ENCODE assay signal across 22 cellular contexts in genomic region chr2:1489486-1489885, GRCh38.
DNase-seq lines count a peak whose midpoint lies in the region; ATAC-seq and TF ChIP-seq lines count a peak whose summit lies in the region.
"Had no signal": no experiment of that assay in that cellular context is flagged by ENCODE, and none has a peak within 500 bp of the region (broad histone marks: within the 10 kb centered on the region; RNA-seq: fewer than 3 reads in every experiment).

No MANE protein-coding gene starts in this region.

- H3K36me3 ChIP-seq in endodermal cell (ENCODE audit: control insufficient read depth, insufficient read depth, low read length) = no peaks in the 10 kb centered on the region
- no peaks in the 10 kb centered on the region for H3K36me3 ChIP-seq in stomach
- H3K36me3 ChIP-seq: cardiac muscle cell, Peyer's patch had no signal

- TF ChIP-seq EP300 in stomach (IDR thresholded peaks at IDR 0.05) = no peak

- H3K4me3 Mint-ChIP-seq in activated CD8-positive, alpha-beta T cell treated with anti-CD3 and anti-CD28 coated beads, Interleukin-2, amount 10 ng/mL, durations not matched to agents 7 days and 5 days = no peak overlapping the region
- no peak overlapping the region for H3K4me3 Mint-ChIP-seq in endodermal cell
- H3K4me3 Mint-ChIP-seq: B cell; CD8-positive, alpha-beta memory T cell; neural crest cell had no signal

- POLR2A ChIA-PET in activated CD8-positive, alpha-beta T cell treated with anti-CD3 and anti-CD28 coated beads, Interleukin-2, amount 10 ng/mL, durations not matched to agents 7 days and 5 days (lab: Charles Lee) = no interaction called here

- 88 to 91% methylated on average over 5 to 9 of the region's 9 CpGs for whole genome bisulfite sequencing in endodermal cell (ENCODE audit: insufficient coverage in 1 of 2, insufficient read length in 1 of 2), 2 experiments
- WGBS in stomach, 5 donors = 94 to 98% (median 95%) methylated on average over 9 of the region's 9 CpGs

- no peaks in the 10 kb centered on the region for H3K9me3 ChIP-seq in endodermal cell (ENCODE audit: control insufficient read depth, low read length)
- H3K9me3 ChIP-seq in stomach = no peaks in the 10 kb centered on the region
- H3K9me3 ChIP-seq: A549 had no signal

- H3K4me3 ChIP-seq in endodermal cell (ENCODE audit: low read length) (no peak overlapping the region), stomach (no peak overlapping the region)
- H3K4me3 ChIP-seq: A549, cardiac muscle cell, GM23248, Peyer's patch had no signal

- no peak overlapping the region for H3K9ac ChIP-seq in endodermal cell (ENCODE audit: extremely low read depth, low read length, poor library complexity, severe bottlenecking)
- H3K9ac ChIP-seq: GM23248 had no signal

- H3K27me3 Mint-ChIP-seq in activated CD8-positive, alpha-beta T cell treated with anti-CD3 and anti-CD28 coated beads, Interleukin-2, amount 10 ng/mL, durations not matched to agents 7 days and 5 days (ENCODE audit: low read depth) = no peaks in the 10 kb centered on the region
- H3K27me3 Mint-ChIP-seq in endodermal cell (ENCODE audit: insufficient read depth) = no peaks in the 10 kb centered on the region
- H3K27me3 Mint-ChIP-seq: B cell; CD8-positive, alpha-beta memory T cell had no signal

- no peaks in the 10 kb centered on the region for H3K36me3 Mint-ChIP-seq in activated CD8-positive, alpha-beta T cell treated with anti-CD3 and anti-CD28 coated beads, Interleukin-2, amount 10 ng/mL, durations not matched to agents 7 days and 5 days (ENCODE audit: low read depth)
- H3K36me3 Mint-ChIP-seq in endodermal cell (ENCODE audit: low read depth) = no peaks in the 10 kb centered on the region
- H3K36me3 Mint-ChIP-seq: CD8-positive, alpha-beta memory T cell had no signal

- H3K27ac Mint-ChIP-seq in activated CD8-positive, alpha-beta T cell treated with anti-CD3 and anti-CD28 coated beads, Interleukin-2, amount 10 ng/mL, durations not matched to agents 7 days and 5 days = peak overlapping the region; percentile 79
- peak overlapping the region; percentile 55 for H3K27ac Mint-ChIP-seq in endodermal cell
- H3K27ac Mint-ChIP-seq: B cell; CD8-positive, alpha-beta memory T cell had no signal

- no peaks in the 10 kb centered on the region for H3K9me3 Mint-ChIP-seq in activated CD8-positive, alpha-beta T cell treated with anti-CD3 and anti-CD28 coated beads, Interleukin-2, amount 10 ng/mL, durations not matched to agents 7 days and 5 days (ENCODE audit: insufficient read depth)
- H3K9me3 Mint-ChIP-seq in endodermal cell = no peaks in the 10 kb centered on the region
- H3K9me3 Mint-ChIP-seq: CD8-positive, alpha-beta memory T cell; neural crest cell had no signal

- CTCF ChIA-PET in activated CD8-positive, alpha-beta T cell treated with anti-CD3 and anti-CD28 coated beads, Interleukin-2, amount 10 ng/mL, durations not matched to agents 7 days and 5 days (lab: Charles Lee) = no interaction called here

- H3K4me1 Mint-ChIP-seq in activated CD8-positive, alpha-beta T cell treated with anti-CD3 and anti-CD28 coated beads, Interleukin-2, amount 10 ng/mL, durations not matched to agents 7 days and 5 days (ENCODE audit: low read depth) = no peaks in the 10 kb centered on the region
- H3K4me1 Mint-ChIP-seq in endodermal cell = no peaks in the 10 kb centered on the region
- H3K4me1 Mint-ChIP-seq: B cell; CD8-positive, alpha-beta memory T cell had no signal

- H3K27ac ChIP-seq in endodermal cell (ENCODE audit: low read depth, low read length) (no peak overlapping the region), stomach (no peak overlapping the region)
- H3K27ac ChIP-seq: cardiac muscle cell, GM23248, Peyer's patch had no signal

- ATAC-seq in activated CD8-positive, alpha-beta T cell treated with anti-CD3 and anti-CD28 coated beads, Interleukin-2, amount 10 ng/mL, durations not matched to agents 7 days and 5 days = no peak
- ATAC-seq in HG02884 (IDR thresholded peaks at IDR 0.05; ENCODE audit: unreplicated experiment) = no peak
- ATAC-seq in HG03025 (IDR thresholded peaks at IDR 0.05; ENCODE audit: low FRiP score, unreplicated experiment) = no peak
- ATAC-seq: A549 had no signal

- H3K4me1 ChIP-seq in endodermal cell (ENCODE audit: control insufficient read depth, insufficient read depth, low read length) (no peaks in the 10 kb centered on the region), stomach (no peaks in the 10 kb centered on the region)
- H3K4me1 ChIP-seq: A549, Peyer's patch had no signal

- DNase-seq in activated CD8-positive, alpha-beta memory T cell treated with anti-CD3 and anti-CD28 coated beads for 24 hours = peak; percentile 41
- DNase-seq in activated CD8-positive, alpha-beta memory T cell treated with anti-CD3 and anti-CD28 coated beads, Interleukin-2, amount 50 U/mL, for 4 hours = no peak
- no peak for DNase-seq in activated CD8-positive, alpha-beta T cell treated with anti-CD3 and anti-CD28 coated beads, Interleukin-2, amount 10 ng/mL, durations not matched to agents 7 days and 5 days
- peak; percentile 13 for DNase-seq in endodermal cell
- peak; percentile 3 for DNase-seq in stomach
- DNase-seq in stimulated activated naive CD4-positive, alpha-beta T cell (lab: John Stamatoyannopoulos, UW) = no peak
- DNase-seq: activated naive CD4-positive, alpha-beta T cell treated with Interleukin-2 at 50 U/mL for 16 hours; amniotic stem cell; CD8-positive, alpha-beta memory T cell; dermis blood vessel endothelial cell; DMS153; GM23248; Kasumi-1; NCI-H187 treated with DMSO at 0.1 percent for 48 hours; NCI-H526 had no signal

- H3K27me3 ChIP-seq in endodermal cell (ENCODE audit: control insufficient read depth, insufficient read depth, low read length, poor library complexity, severe bottlenecking) (no peaks in the 10 kb centered on the region), stomach (peaks cover 0 to 8% (median 3%) of the 10 kb centered on the region in 3 donors)
- H3K27me3 ChIP-seq: Peyer's patch had no signal

- TF ChIP-seq CTCF in endodermal cell (conservative IDR thresholded peaks at IDR 0.05) = no peak
- TF ChIP-seq CTCF in stomach (IDR thresholded peaks at IDR 0.05) = no peak

- TF ChIP-seq POLR2A in stomach (IDR thresholded peaks at IDR 0.05) = no peak

- intact Hi-C loops in stomach (cut with DNase I; ENCODE audit: low total_unique reads) = no loop called here

Comparison
In these comparisons a context has a peak if more than half of its experiments do, and no peak if none do; other contexts are left out.
1. DNase-seq: peak in activated CD8-positive, alpha-beta memory T cell treated with anti-CD3 and anti-CD28 coated beads for 24 hours (single experiment), endodermal cell (single experiment) and stomach (single experiment); none in activated CD8-positive, alpha-beta memory T cell treated with anti-CD3 and anti-CD28 coated beads, Interleukin-2, amount 50 U/mL, for 4 hours (single experiment), activated CD8-positive, alpha-beta T cell treated with anti-CD3 and anti-CD28 coated beads, Interleukin-2, amount 10 ng/mL, durations not matched to agents 7 days and 5 days (single experiment) and stimulated activated naive CD4-positive, alpha-beta T cell (0 of 6).